In genomic region chr9:14320272-14321245, GRCh38 we compare ENCODE assay signal across 8 cellular contexts. TPM values are rescaled to one million over a fixed set of nuclear protein-coding genes. Genes with fewer than 3 reads are reported as not detected.
DNase-seq lines count a peak whose midpoint lies in the region; ATAC-seq, FAIRE-seq and TF ChIP-seq lines count a peak whose summit lies in the region.

No MANE protein-coding gene starts in this region.

- no peak for ATAC-seq in lung (ENCODE audit: insufficient read depth, low FRiP score)
- no peak for ATAC-seq in GM19035 (IDR thresholded peaks at IDR 0.05; ENCODE audit: unreplicated experiment)
- ATAC-seq in HG03521 (IDR thresholded peaks at IDR 0.05; ENCODE audit: unreplicated experiment): no peak

- WGBS in lung, 2 donors: 26 to 60% methylated on average over 16 of the region's 16 CpGs

- FAIRE-seq in urothelium cell line (lab: Jason Lieb, UNC): no peak

- H3K27me3 ChIP-seq in breast epithelium (no peaks in the 10 kb centered on the region), lung (ENCODE audit: control insufficient read depth, insufficient read depth) (no peaks in the 10 kb centered on the region)

- H3K36me3 ChIP-seq in breast epithelium (no peaks in the 10 kb centered on the region), lung (ENCODE audit: control insufficient read depth in 2 of 2, insufficient read depth in 2 of 2, low read length in 2 of 2) (no peaks in the 10 kb centered on the region)

- peak overlapping the region; percentile 81 to 99 for H3K27ac ChIP-seq in breast epithelium
- H3K27ac ChIP-seq in lung (ENCODE audit: low read depth in 1 of 2, low read length in 1 of 2): peak overlapping the region; percentile 80 to 98

- TF ChIP-seq CTCF in breast epithelium (IDR thresholded peaks at IDR 0.05) (no peak), lung (IDR thresholded peaks at IDR 0.05; ENCODE audit: control extremely low read depth, extremely low read depth) (no peak)

- peak; percentile 66 for DNase-seq in DMS53 (lab: John Stamatoyannopoulos, UW)
- no peak for DNase-seq in DMS53 treated with DMSO at 0.1 percent for 48 hours (lab: John Stamatoyannopoulos, UW; ENCODE audit: unreplicated experiment)
- DNase-seq in NCI-H2196 treated with DMSO at 0.1 percent for 48 hours (lab: John Stamatoyannopoulos, UW; ENCODE audit: unreplicated experiment): peak; percentile 65
- no peak for DNase-seq in breast epithelium (ENCODE audit: low spot score in 2 of 2)
- no peak for DNase-seq in lung (ENCODE audit: low spot score)
- peak; percentile 5 for DNase-seq in urothelium cell line (ENCODE audit: low spot score)

- intact Hi-C loops in breast epithelium (cut with DNase I; ENCODE audit: low total_unique reads): no loop called here

- H3K9me3 ChIP-seq in breast epithelium: no peaks in the 10 kb centered on the region
- H3K9me3 ChIP-seq in lung (ENCODE audit: control insufficient read depth in 2 of 2, insufficient read depth in 1 of 2, low read length in 1 of 2): no peaks in the 10 kb centered on the region

- no peak for TF ChIP-seq POLR2A in breast epithelium (IDR thresholded peaks at IDR 0.05)

- H3K4me3 ChIP-seq in breast epithelium (peak overlapping the region; percentile 84 to 88 (median 86)), lung (no peak overlapping the region)

- H3K4me1 ChIP-seq in breast epithelium (no peaks in the 10 kb centered on the region), lung (ENCODE audit: control insufficient read depth in 2 of 2, insufficient read depth in 2 of 2, low read length in 2 of 2) (peaks cover 3 to 8% of the 10 kb centered on the region in 2 donors)

RNA-seq across cellular contexts. Expression of gene NFIB, which starts 6.6 kb away (rescaled TPM):
- total RNA-seq in breast epithelium: 100 to 1,000 TPM in 2 of 3 donors, 10 to 100 TPM in 1; 95.2 to 237 (median 105) TPM
- total RNA-seq in lung: 100 to 1,000 TPM in 1 of 2 donors, 10 to 100 TPM in 1; 89.2 to 189 TPM
- polyA plus RNA-seq in lung: 10 to 100 TPM in 1 of 2 donors, 1 to 10 TPM in 1; 7.3 to 12.7 TPM

Comparison
In these comparisons a context has a peak if more than half of its experiments do, and no peak if none do; other contexts are left out.
1. DNase-seq: peak in DMS53 (single experiment), NCI-H2196 treated with DMSO at 0.1 percent for 48 hours (single experiment) and urothelium cell line (single experiment); none in DMS53 treated with DMSO at 0.1 percent for 48 hours (single experiment), breast epithelium (0 of 2) and lung (single experiment).